In the genomic region with DNA sequence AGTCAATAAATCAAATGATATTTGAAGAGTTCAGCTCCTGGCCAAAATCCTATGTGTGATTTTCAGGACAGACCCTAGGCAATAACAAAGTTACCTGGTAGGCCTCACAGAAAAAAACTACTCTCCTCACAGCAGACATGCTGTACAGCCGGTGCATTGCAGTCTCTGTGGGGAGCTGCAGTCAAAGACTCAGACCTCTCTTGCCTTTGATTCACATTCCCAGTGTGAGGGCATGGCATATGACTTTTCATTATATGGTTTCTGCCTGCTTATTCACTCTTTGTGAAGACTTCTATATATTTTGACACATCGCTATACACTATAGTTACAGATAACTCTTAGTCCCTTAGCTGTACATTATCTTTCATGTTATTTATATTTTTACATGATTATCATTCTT, we compare ENCODE assay signal across 32 cellular contexts.
"Had no signal": no experiment of that assay in that cellular context is flagged by ENCODE, and none has a peak within 500 bp of the region (broad histone marks: within the 10 kb centered on the region; RNA-seq: fewer than 3 reads in every experiment).

No MANE protein-coding gene starts in this region.

- H3K27ac ChIP-seq: ascending aorta, cardiac muscle cell, KMS-11, Peyer's patch had no signal

- H3K4me2 ChIP-seq: KMS-11 had no signal

- H3K36me3 ChIP-seq: ascending aorta, cardiac muscle cell, Peyer's patch had no signal

- H3K9ac ChIP-seq: KMS-11 had no signal

- H3K4me1 ChIP-seq: ascending aorta, Peyer's patch had no signal

- H3K27ac Mint-ChIP-seq: activated CD4-positive, alpha-beta T cell treated with anti-CD3 and anti-CD28 coated beads for 36 hours; activated CD4-positive, alpha-beta T cell treated with anti-CD3 and anti-CD28 coated beads, Interleukin-2, amount 10 ng/mL, durations not matched to agents 7 days and 5 days; activated CD8-positive, alpha-beta T cell treated with anti-CD3 and anti-CD28 coated beads, Interleukin-2, amount 10 ng/mL, durations not matched to agents 7 days and 5 days; activated naive CD4-positive, alpha-beta T cell treated with anti-CD3 and anti-CD28 coated beads, Interleukin-2, amount 50 U/mL, for 24 hours; activated naive CD8-positive, alpha-beta T cell treated with anti-CD3 and anti-CD28 coated beads, Interleukin-2, amount 10 ng/mL, durations not matched to agents 7 days and 5 days; activated T-cell treated with anti-CD3 and anti-CD28 coated beads, Interleukin-2, amount 50 U/mL, for 24 hours; activated T-helper 2 cell treated with anti-CD3 and anti-CD28 coated beads, Interferon-gamma antibody, Interleukin-2, Interleukin-4, amounts not matched to agents 10 μg/mL and 5 μg/mL and 100 μg/mL, durations not matched to agents 14 hours and 24 hours and 36 hours; T-helper 1 cell treated with Interleukin-12 subunit alpha and Interleukin-12 subunit beta and Interleukin-4 antibody, amounts not matched to agents 30 μg/mL and 1 μg/mL, for 36 hours; T-helper 2 cell treated with Interferon-gamma antibody and Interleukin-4, amounts not matched to agents 5 μg/mL and 100 μg/mL, for 36 hours had no signal

- H3K9me3 ChIP-seq: ascending aorta, Peyer's patch had no signal

- H3K27me3 ChIP-seq: ascending aorta, cardiac muscle cell, Peyer's patch had no signal

- DNase-seq: activated CD4-positive, alpha-beta T cell treated with anti-CD3 and anti-CD28 coated beads for 36 hours; activated CD4-positive, alpha-beta T cell treated with anti-CD3 and anti-CD28 coated beads, Interleukin-2, amount 10 ng/mL, durations not matched to agents 7 days and 5 days; activated CD4-positive, alpha-beta T cell treated with anti-CD3 and anti-CD28 coated beads, Interleukin-2, amount 50 U/mL, for 48 hours; activated CD8-positive, alpha-beta T cell treated with anti-CD3 and anti-CD28 coated beads, Interleukin-2, amount 10 ng/mL, durations not matched to agents 7 days and 5 days; activated gamma-delta T cell; activated naive CD4-positive, alpha-beta T cell treated with Interleukin-2 at 50 U/mL for 16 hours; activated naive CD8-positive, alpha-beta T cell treated with anti-CD3 and anti-CD28 coated beads, Interleukin-2, amount 10 ng/mL, durations not matched to agents 7 days and 5 days; activated T-cell treated with anti-CD3 and anti-CD28 coated beads, Interleukin-2, amount 50 U/mL, for 24 hours; amygdala; NCI-H1092 treated with DMSO at 0.1 percent for 48 hours; NCI-H1694; NCI-H2029; NCI-H2107; NCI-H2171; NCI-H226; NCI-H446 treated with DMSO at 0.1 percent for 48 hours; NCI-H524; NCI-H748 treated with DMSO at 0.1 percent for 48 hours; NK-92 treated with Interleukin-12 subunit alpha and Interleukin-12 subunit beta, amount 100 ng/mL, for 24 hours; PC-3; Peyer's patch; RPMI8226; SIG-M5 had no signal

- ATAC-seq: activated CD4-positive, alpha-beta T cell treated with anti-CD3 and anti-CD28 coated beads for 36 hours; activated CD4-positive, CD25-positive, alpha-beta regulatory T cell treated with anti-CD3 and anti-CD28 coated beads, Interleukin-2, amount 50 U/mL, for 24 hours; activated CD8-positive, alpha-beta T cell treated with anti-CD3 and anti-CD28 coated beads, Interleukin-2, amount 10 ng/mL, durations not matched to agents 7 days and 5 days; PC-3 had no signal

- H3K4me3 ChIP-seq: ascending aorta, cardiac muscle cell, Peyer's patch had no signal

- H3K4me1 Mint-ChIP-seq: activated CD4-positive, alpha-beta T cell treated with anti-CD3 and anti-CD28 coated beads for 36 hours; activated CD4-positive, alpha-beta T cell treated with anti-CD3 and anti-CD28 coated beads, Interleukin-2, amount 10 ng/mL, durations not matched to agents 7 days and 5 days; activated naive CD4-positive, alpha-beta T cell treated with anti-CD3 and anti-CD28 coated beads, Interleukin-2, amount 50 U/mL, for 24 hours; activated naive CD8-positive, alpha-beta T cell treated with anti-CD3 and anti-CD28 coated beads, Interleukin-2, amount 10 ng/mL, durations not matched to agents 7 days and 5 days; central memory CD8-positive, alpha-beta T cell had no signal

- H3K4me3 Mint-ChIP-seq: activated CD4-positive, alpha-beta T cell treated with anti-CD3 and anti-CD28 coated beads for 36 hours; activated CD4-positive, alpha-beta T cell treated with anti-CD3 and anti-CD28 coated beads, Interleukin-2, amount 10 ng/mL, durations not matched to agents 7 days and 5 days; activated CD8-positive, alpha-beta T cell treated with anti-CD3 and anti-CD28 coated beads, Interleukin-2, amount 10 ng/mL, durations not matched to agents 7 days and 5 days; activated naive CD4-positive, alpha-beta T cell treated with anti-CD3 and anti-CD28 coated beads, Interleukin-2, amount 50 U/mL, for 24 hours; activated naive CD8-positive, alpha-beta T cell treated with anti-CD3 and anti-CD28 coated beads, Interleukin-2, amount 10 ng/mL, durations not matched to agents 7 days and 5 days; activated T-cell treated with anti-CD3 and anti-CD28 coated beads, Interleukin-2, amount 50 U/mL, for 24 hours; central memory CD8-positive, alpha-beta T cell; T-helper 1 cell treated with Interleukin-12 subunit alpha and Interleukin-12 subunit beta and Interleukin-4 antibody, amounts not matched to agents 30 μg/mL and 1 μg/mL, for 36 hours; T-helper 2 cell treated with Interferon-gamma antibody and Interleukin-4, amounts not matched to agents 5 μg/mL and 100 μg/mL, for 36 hours had no signal

- H3K36me3 Mint-ChIP-seq: activated naive CD4-positive, alpha-beta T cell treated with anti-CD3 and anti-CD28 coated beads, Interleukin-2, amount 50 U/mL, for 24 hours; activated naive CD8-positive, alpha-beta T cell treated with anti-CD3 and anti-CD28 coated beads, Interleukin-2, amount 10 ng/mL, durations not matched to agents 7 days and 5 days had no signal

- H3K27me3 Mint-ChIP-seq: activated CD4-positive, alpha-beta T cell treated with anti-CD3 and anti-CD28 coated beads for 36 hours; activated CD4-positive, alpha-beta T cell treated with anti-CD3 and anti-CD28 coated beads, Interleukin-2, amount 10 ng/mL, durations not matched to agents 7 days and 5 days; activated naive CD4-positive, alpha-beta T cell treated with anti-CD3 and anti-CD28 coated beads, Interleukin-2, amount 50 U/mL, for 24 hours; activated naive CD8-positive, alpha-beta T cell treated with anti-CD3 and anti-CD28 coated beads, Interleukin-2, amount 10 ng/mL, durations not matched to agents 7 days and 5 days; activated T-cell treated with anti-CD3 and anti-CD28 coated beads, Interleukin-2, amount 50 U/mL, for 24 hours; central memory CD8-positive, alpha-beta T cell had no signal
